ENCODE assay signal across 8 cellular contexts in the genomic region with DNA sequence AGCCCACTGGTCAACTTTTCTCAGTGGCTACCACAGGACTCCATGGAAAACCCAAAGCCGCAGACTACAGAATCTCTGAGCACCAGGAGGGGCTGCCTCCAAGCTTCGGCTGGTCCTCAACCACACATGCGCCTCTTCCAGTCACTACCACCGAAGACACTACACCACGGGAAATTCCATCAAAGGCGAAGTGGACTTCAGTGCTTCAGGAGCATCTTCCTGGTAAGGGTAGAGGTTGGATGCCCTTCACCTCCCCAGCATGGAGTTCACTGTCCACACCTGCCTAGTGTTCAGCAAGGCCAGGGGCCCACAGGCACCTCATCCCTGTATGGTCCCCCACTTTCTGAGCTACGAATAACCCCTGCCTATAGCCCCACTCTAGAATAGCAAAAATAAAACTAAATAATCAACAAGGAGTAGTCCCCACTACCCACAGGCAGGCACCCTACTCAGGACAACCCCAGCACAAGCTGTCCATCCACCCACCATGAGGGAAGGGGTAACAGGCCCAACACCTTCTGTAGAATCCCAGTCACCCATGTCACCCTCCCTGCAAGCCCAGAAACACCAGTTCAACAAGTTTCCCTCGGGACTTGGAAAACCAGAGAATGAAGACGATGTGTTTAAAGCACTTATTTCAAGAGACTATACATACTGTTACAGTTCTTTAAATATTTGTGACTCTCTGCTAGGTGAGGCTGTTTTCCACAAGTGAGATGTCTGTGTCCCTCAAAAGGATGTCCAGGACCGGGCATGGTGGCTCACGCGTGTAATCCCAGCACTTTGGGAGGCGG. TPM values are rescaled to one million over a fixed set of nuclear protein-coding genes. Genes with fewer than 3 reads are reported as not detected.
DNase-seq lines count a peak whose midpoint lies in the region; ATAC-seq and TF ChIP-seq lines count a peak whose summit lies in the region.

No MANE protein-coding gene starts in this region.

- H4K20me1 ChIP-seq in Karpas-422 (ENCODE audit: insufficient read depth, low read depth, low read length) = peaks cover 49% of the 10 kb centered on the region

- no peaks in the 10 kb centered on the region for H3K9me3 Mint-ChIP-seq in Caco-2 (ENCODE audit: unreplicated experiment)
- no peaks in the 10 kb centered on the region for H3K9me3 Mint-ChIP-seq in MCF 10A (ENCODE audit: unreplicated experiment)
- no peaks in the 10 kb centered on the region for H3K9me3 Mint-ChIP-seq in nephron progenitor cell

- H3K27ac Mint-ChIP-seq in Caco-2 (ENCODE audit: unreplicated experiment) = peak overlapping the region; percentile 86
- H3K27ac Mint-ChIP-seq in MCF 10A (ENCODE audit: low read depth, unreplicated experiment) = peak overlapping the region; percentile 95
- peak overlapping the region; percentile 4 for H3K27ac Mint-ChIP-seq in nephron progenitor cell

- H3K4me1 ChIP-seq in Caco-2 (peaks cover 36% of the 10 kb centered on the region), Karpas-422 (ENCODE audit: low read length) (peaks cover 48% of the 10 kb centered on the region)

- ATAC-seq in GM21367 (IDR thresholded peaks at IDR 0.05; ENCODE audit: unreplicated experiment) (no peak), GM19452 (IDR thresholded peaks at IDR 0.05; ENCODE audit: unreplicated experiment) (no peak)

- H3K4me3 Mint-ChIP-seq in Caco-2 (ENCODE audit: unreplicated experiment) (peak overlapping the region; percentile 81), MCF 10A (ENCODE audit: unreplicated experiment) (peak overlapping the region; percentile 90), nephron progenitor cell (peak overlapping the region; percentile 92)

- H3K36me3 Mint-ChIP-seq in Caco-2 (ENCODE audit: insufficient read depth, unreplicated experiment) (peaks cover 40% of the 10 kb centered on the region), MCF 10A (ENCODE audit: insufficient read depth, unreplicated experiment) (peaks cover 36% of the 10 kb centered on the region), nephron progenitor cell (ENCODE audit: low read depth) (peaks cover 14% of the 10 kb centered on the region)

- peak overlapping the region; percentile 28; the same call in 1 of the 2 replicates for H3K27ac ChIP-seq in Karpas-422 (ENCODE audit: low read length)

- POLR2A ChIA-PET in Caco-2 (lab: Charles Lee) (interaction anchor here (0.5 kb wide), 1 partner anchor 9 kb away, joined by 3 read pairs; no protein-coding TSS in a partner anchor), MCF 10A (lab: Yijun Ruan, JAX) (interaction anchor here (0.5 to 4.1 kb wide), 4 partner anchors 8 to 223 kb away, joined by 3 to 51 read pairs (median 20); a partner anchor contains a TSS)

- no peak overlapping the region for H2AFZ ChIP-seq in Karpas-422 (ENCODE audit: low read length)

- DNase-seq in Caco-2 (no peak), Karpas-422 (no peak), MCF 10A (ENCODE audit: unreplicated experiment) (no peak), nephron progenitor cell (no peak), GDM1 (lab: John Stamatoyannopoulos, UW) (no peak), HuH-7.5 (ENCODE audit: low spot score) (no peak)

- H3K4me1 Mint-ChIP-seq in Caco-2 (ENCODE audit: low read depth, unreplicated experiment) (peaks cover 7% of the 10 kb centered on the region), MCF 10A (ENCODE audit: insufficient read depth, unreplicated experiment) (peaks cover 48% of the 10 kb centered on the region), nephron progenitor cell (peaks cover 54% of the 10 kb centered on the region)

- H3K9ac ChIP-seq in Karpas-422 (ENCODE audit: low read length) = peak overlapping the region; percentile 99; the same call in 1 of the 2 replicates

- H3K4me3 ChIP-seq in Caco-2 (ENCODE audit: low read depth, low read length) (no peak overlapping the region), Karpas-422 (ENCODE audit: low read length) (peak overlapping the region; percentile 95)

- peak overlapping the region; percentile 81 for H3K4me2 ChIP-seq in Karpas-422 (ENCODE audit: low read depth, low read length, poor library complexity, severe bottlenecking)

- TF ChIP-seq CTCF in Caco-2 (IDR thresholded peaks at IDR 0.05; ENCODE audit: insufficient read depth in 1 of 2, low read depth in 1 of 2, low read length in 1 of 2, severe bottlenecking in 1 of 2, unreplicated experiment in 1 of 2) (no peak), MCF 10A (IDR thresholded peaks at IDR 0.05; ENCODE audit: unreplicated experiment) (no peak), nephron progenitor cell (IDR thresholded peaks at IDR 0.05) (no peak)

- H3K36me3 ChIP-seq in Caco-2 (ENCODE audit: control insufficient read depth, insufficient read depth, low read length) (peaks cover 5% of the 10 kb centered on the region), Karpas-422 (ENCODE audit: insufficient read depth, low read length) (peaks cover 15% of the 10 kb centered on the region; the same call in 1 of the 2 replicates)

- intact Hi-C loops in Caco-2 (cut with micrococcal nuclease; ENCODE audit: unreplicated experiment) = loop anchor here (5.0 kb wide), 1 partner anchor 35 kb away; no protein-coding TSS in a partner anchor
- intact Hi-C loops in MCF 10A (cut with micrococcal nuclease) = no loop called here

- H3K9me3 ChIP-seq in Caco-2 = no peaks in the 10 kb centered on the region
- H3K9me3 ChIP-seq in Karpas-422 (ENCODE audit: low read length) = no peaks in the 10 kb centered on the region

- CTCF ChIA-PET in Caco-2 (lab: Charles Lee) = no interaction called here
- CTCF ChIA-PET in MCF 10A (lab: Yijun Ruan, JAX) = interaction anchor here (0.6 to 1.9 kb wide), 2 partner anchors 37 to 882 kb away, joined by 5 to 9 read pairs; no protein-coding TSS in a partner anchor

- H3K27me3 ChIP-seq in Caco-2 (replicated peaks; ENCODE audit: control insufficient read depth, insufficient read depth, low read length) (no peaks in the 10 kb centered on the region), Karpas-422 (ENCODE audit: low read length) (no peaks in the 10 kb centered on the region)

- peaks cover 83% of the 10 kb centered on the region for H3K79me2 ChIP-seq in Karpas-422 (ENCODE audit: low read length)

- H3K27me3 Mint-ChIP-seq in Caco-2 (ENCODE audit: insufficient read depth, unreplicated experiment) (no peaks in the 10 kb centered on the region), MCF 10A (ENCODE audit: insufficient read depth, unreplicated experiment) (no peaks in the 10 kb centered on the region), nephron progenitor cell (ENCODE audit: low read depth, poor library complexity) (no peaks in the 10 kb centered on the region)

- no peaks in the 10 kb centered on the region for H3K9me2 ChIP-seq in Karpas-422 (replicated peaks; ENCODE audit: insufficient read depth, low read length)

- no TSS peak for BruUV-seq in Caco-2 (replicated peaks; lab: Mats Ljungman, UMichigan)
- BruUV-seq in MCF 10A (replicated peaks; lab: Mats Ljungman, UMichigan) = no TSS peak

RNA-seq across cellular contexts. Expression of a gene that starts 2.6 kb away (rescaled TPM):
- total RNA-seq in Caco-2 (2022) (317 and 358 TPM in 2 replicates), MCF 10A (2022) (262 and 334 TPM in 2 replicates)
- 218 and 303 TPM in 2 replicates for total RNA-seq in Karpas-422 (2014; rRNA removed; shearing (Covaris generic); ENCODE audit: low replicate concordance)

RNA-seq across cellular contexts. Expression of a gene that starts 33.7 kb away (rescaled TPM):
- total RNA-seq in Caco-2 (2022) (35.6 and 41.4 TPM in 2 replicates), MCF 10A (2022) (35.1 and 53.2 TPM in 2 replicates)
- 20.5 and 57.4 TPM in 2 replicates for total RNA-seq in Karpas-422 (2014; rRNA removed; shearing (Covaris generic); ENCODE audit: low replicate concordance)

Comparison
In these comparisons a context has a peak if more than half of its experiments do, and no peak if none do; other contexts are left out.
1. H3K27ac Mint-ChIP-seq: peak in every context shown above with its lines; median percentile 95 in MCF 10A; 86 in Caco-2; 4 in nephron progenitor cell.